Comparison of ENCODE assay signal across 8 cellular contexts in genomic region chr7:155298288-155298833, GRCh38. TPM values are rescaled to one million over a fixed set of nuclear protein-coding genes. Genes with fewer than 3 reads are reported as not detected.
DNase-seq lines count a peak whose midpoint lies in the region; ATAC-seq and TF ChIP-seq lines count a peak whose summit lies in the region.

No MANE protein-coding gene starts in this region.

- H3K4me2 ChIP-seq in trophoblast cell (ENCODE audit: low read length): peak overlapping the region; percentile 76

- H2BK12ac ChIP-seq in trophoblast cell (ENCODE audit: low read length): peak overlapping the region; percentile 7

- peak; percentile 0 for ATAC-seq in HG02759 (IDR thresholded peaks at IDR 0.05; ENCODE audit: unreplicated experiment)

- peaks cover 11% of the 10 kb centered on the region for H3K36me3 ChIP-seq in WERI-Rb-1
- peaks cover 10 to 19% of the 10 kb centered on the region in 2 experiments for H3K36me3 ChIP-seq in trophoblast cell (ENCODE audit: control insufficient read depth in 1 of 2, insufficient read depth in 2 of 2, low read length in 2 of 2)

- peak overlapping the region; percentile 59 for H3K4me3 ChIP-seq in WERI-Rb-1 (ENCODE audit: low read depth, low read length)
- peak overlapping the region; percentile 65 for H3K4me3 ChIP-seq in fibroblast of pulmonary artery (replicated peaks; ENCODE audit: low read depth, low read length)
- H3K4me3 ChIP-seq in trophoblast cell (ENCODE audit: low read depth, low read length): peak overlapping the region; percentile 83

- peaks cover 12 to 16% of the 10 kb centered on the region in 2 experiments for H3K4me1 ChIP-seq in trophoblast cell (ENCODE audit: control insufficient read depth in 1 of 2, insufficient read depth in 2 of 2, low read length in 2 of 2)

- no peak overlapping the region for H3K23ac ChIP-seq in trophoblast cell (ENCODE audit: low read length)

- peak overlapping the region; percentile 95 for H3K14ac ChIP-seq in trophoblast cell (ENCODE audit: low read length)

- H3K27ac ChIP-seq in WERI-Rb-1 (peak overlapping the region; percentile 83), trophoblast cell (ENCODE audit: low read depth, low read length) (peak overlapping the region; percentile 72)

- no peaks in the 10 kb centered on the region for H3K27me3 ChIP-seq in WERI-Rb-1 (ENCODE audit: insufficient read depth, low read depth, severe bottlenecking)
- no peaks in the 10 kb centered on the region for H3K27me3 ChIP-seq in trophoblast cell (ENCODE audit: insufficient read depth, low read length)

- H3K9ac ChIP-seq in trophoblast cell (ENCODE audit: low read length): peak overlapping the region; percentile 76

- no peak overlapping the region for H2AFZ ChIP-seq in trophoblast cell (ENCODE audit: insufficient read depth, low read length, poor library complexity)

- peak overlapping the region; percentile 57 for H3K4ac ChIP-seq in trophoblast cell (ENCODE audit: low read depth, low read length)

- H3K79me1 ChIP-seq in trophoblast cell (ENCODE audit: low read length): peaks cover 18% of the 10 kb centered on the region

- H3K79me2 ChIP-seq in trophoblast cell (ENCODE audit: control insufficient read depth, insufficient read depth, low read length, poor library complexity): peaks cover 14% of the 10 kb centered on the region

- TF ChIP-seq CTCF in WERI-Rb-1 (IDR thresholded peaks at IDR 0.05; ENCODE audit: low read depth, low read length) (no peak), fibroblast of pulmonary artery (IDR thresholded peaks at IDR 0.05; ENCODE audit: low read length, missing control alignments) (no peak)

- WGBS in trophoblast cell (ENCODE audit: extremely low coverage, insufficient coverage, insufficient read length): no CpG with 5 or more reads among the region's 34 CpGs

- H3K9me3 ChIP-seq in WERI-Rb-1 (ENCODE audit: severe bottlenecking): peaks cover 6% of the 10 kb centered on the region
- peaks cover 2% of the 10 kb centered on the region for H3K9me3 ChIP-seq in trophoblast cell (ENCODE audit: insufficient read depth, low read depth, low read length)

- H4K91ac ChIP-seq in trophoblast cell (ENCODE audit: low read depth, low read length): peak overlapping the region; percentile 82

- DNase-seq in GM03348 (ENCODE audit: low spot score): peak; percentile 30
- DNase-seq in WERI-Rb-1: no peak
- DNase-seq in fibroblast of pulmonary artery (ENCODE audit: low read depth): peak; percentile 25
- no peak for DNase-seq in trophoblast cell
- no peak for DNase-seq in KG1 (lab: John Stamatoyannopoulos, UW)
- no peak for DNase-seq in NCI-H2029 (lab: John Stamatoyannopoulos, UW)
- no peak for DNase-seq in NCI-H226

- peak overlapping the region; percentile 90 for H2BK5ac ChIP-seq in trophoblast cell (ENCODE audit: low read depth, low read length, poor library complexity)

- peak overlapping the region; percentile 76 for H3K18ac ChIP-seq in trophoblast cell (ENCODE audit: low read length)

- peak overlapping the region; percentile 18 for H2AK5ac ChIP-seq in trophoblast cell (ENCODE audit: low read length)

- H4K8ac ChIP-seq in trophoblast cell (ENCODE audit: low read depth, low read length): peak overlapping the region; percentile 78

- peak overlapping the region; percentile 21 for H4K12ac ChIP-seq in trophoblast cell (ENCODE audit: low read depth, low read length)

- peak overlapping the region; percentile 98 for H2BK120ac ChIP-seq in trophoblast cell (ENCODE audit: insufficient read depth, low read length, poor library complexity)

RNA-seq across cellular contexts. Expression of gene INSIG1, which starts 0.7 kb away (rescaled TPM):
- 182 and 192 TPM in 2 replicates for polyA plus RNA-seq in trophoblast cell (2013)

Comparison
In these comparisons a context has a peak if more than half of its experiments do, and no peak if none do; other contexts are left out.
1. DNase-seq: peak in GM03348 (single experiment) and fibroblast of pulmonary artery (single experiment); none in WERI-Rb-1 (single experiment), trophoblast cell (0 of 2), KG1 (single experiment), NCI-H2029 (single experiment) and NCI-H226 (single experiment).
2. Peak in every context shown above with its lines, with median percentiles within 50 percentile points of each other: H3K4me3 ChIP-seq.